10 cellular contexts compared by ENCODE assay signal in genomic region chr15:85704720-85705119, GRCh38.
DNase-seq lines count a peak whose midpoint lies in the region; ATAC-seq and TF ChIP-seq lines count a peak whose summit lies in the region.
"Had no signal": no experiment of that assay in that cellular context is flagged by ENCODE, and none has a peak within 500 bp of the region (broad histone marks: within the 10 kb centered on the region; RNA-seq: fewer than 3 reads in every experiment).

No MANE protein-coding gene starts in this region.

- H3K36me3 Mint-ChIP-seq in activated naive CD4-positive, alpha-beta T cell treated with anti-CD3 and anti-CD28 coated beads, Interleukin-2, amount 50 U/mL, for 72 hours, result peaks cover 12 to 13% of the 10 kb centered on the region in 2 donors

- TF ChIP-seq CTCF in lower lobe of right lung (IDR thresholded peaks at IDR 0.05) (no peak), suprapubic skin (IDR thresholded peaks at IDR 0.05) (no peak)

- no peaks in the 10 kb centered on the region for H3K9me3 Mint-ChIP-seq in activated naive CD4-positive, alpha-beta T cell treated with anti-CD3 and anti-CD28 coated beads, Interleukin-2, amount 50 U/mL, for 72 hours

- H3K9me3 ChIP-seq in lower lobe of right lung (no peaks in the 10 kb centered on the region), suprapubic skin (no peaks in the 10 kb centered on the region)

- peak; percentile 3 to 29 for DNase-seq in NCI-H524 (lab: John Stamatoyannopoulos, UW)
- DNase-seq in NCI-H524 treated with DMSO at 0.1 percent for 48 hours (lab: John Stamatoyannopoulos, UW), result no peak
- no peak for DNase-seq in activated naive CD4-positive, alpha-beta T cell treated with anti-CD3 and anti-CD28 coated beads, Interleukin-2, amount 50 U/mL, for 72 hours (ENCODE audit: low spot score in 2 of 2)
- DNase-seq in lower lobe of right lung, result no peak
- no peak for DNase-seq in suprapubic skin (ENCODE audit: low spot score in 2 of 2)
- no peak for DNase-seq in putamen (ENCODE audit: low spot score)
- DNase-seq in dermis blood vessel endothelial cell, result no peak

- 56% methylated on average over 2 of the region's 2 CpGs for WGBS in suprapubic skin

- intact Hi-C loops in lower lobe of right lung (cut with DNase I), result no loop called here

- H3K27ac ChIP-seq in lower lobe of right lung (peak overlapping the region; percentile 72), suprapubic skin (peak overlapping the region; percentile 83)

- ATAC-seq in activated naive CD4-positive, alpha-beta T cell treated with anti-CD3 and anti-CD28 coated beads, Interleukin-2, amount 50 U/mL, for 72 hours, result peak; percentile 5 to 11
- ATAC-seq in lower lobe of right lung (peak; percentile 27 to 58), GM18909 (IDR thresholded peaks at IDR 0.05; ENCODE audit: poor library complexity, unreplicated experiment) (no peak)
- ATAC-seq: esophagus mucosa, Panc1 had no signal

- H3K27ac Mint-ChIP-seq in activated naive CD4-positive, alpha-beta T cell treated with anti-CD3 and anti-CD28 coated beads, Interleukin-2, amount 50 U/mL, for 72 hours, result peak overlapping the region; percentile 98 to 100

- no peak for TF ChIP-seq POLR2A in suprapubic skin (IDR thresholded peaks at IDR 0.05)

- no peak for TF ChIP-seq EP300 in suprapubic skin (IDR thresholded peaks at IDR 0.05)

- H3K36me3 ChIP-seq in lower lobe of right lung (peaks cover 47% of the 10 kb centered on the region), suprapubic skin (peaks cover 22% of the 10 kb centered on the region)

- H3K4me1 ChIP-seq in lower lobe of right lung (peaks cover 83% of the 10 kb centered on the region), suprapubic skin (peaks cover 68% of the 10 kb centered on the region)

- H3K4me3 ChIP-seq in lower lobe of right lung (no peak overlapping the region), suprapubic skin (no peak overlapping the region)

- H3K27me3 ChIP-seq in lower lobe of right lung (ENCODE audit: low read depth), result no peaks in the 10 kb centered on the region
- H3K27me3 ChIP-seq in suprapubic skin, result no peaks in the 10 kb centered on the region

Comparison
In these comparisons a context has a peak if more than half of its experiments do, and no peak if none do; other contexts are left out.
1. DNase-seq: peak in NCI-H524 (2 of 2); none in NCI-H524 treated with DMSO at 0.1 percent for 48 hours (single experiment), activated naive CD4-positive, alpha-beta T cell treated with anti-CD3 and anti-CD28 coated beads, Interleukin-2, amount 50 U/mL, for 72 hours (0 of 2), lower lobe of right lung (single experiment), suprapubic skin (0 of 2), putamen (single experiment) and dermis blood vessel endothelial cell (single experiment).